Comparison of ENCODE assay signal across 44 cellular contexts in genomic region chr3:186663351-186664118, GRCh38. TPM values are rescaled to one million over a fixed set of nuclear protein-coding genes. Genes with fewer than 3 reads are reported as not detected.
"Had no signal": no experiment of that assay in that cellular context is flagged by ENCODE, and none has a peak within 500 bp of the region (broad histone marks: within the 10 kb centered on the region; RNA-seq: fewer than 3 reads in every experiment).

No MANE protein-coding gene starts in this region.

- H3K27ac ChIP-seq: ascending aorta, cardiac muscle cell, colonic mucosa, gastroesophageal sphincter, heart left ventricle, parathyroid adenoma, skin epidermis, thoracic aorta, upper lobe of left lung, WERI-Rb-1 had no signal

- H3K27ac Mint-ChIP-seq: activated CD4-positive, alpha-beta memory T cell treated with anti-CD3 and anti-CD28 coated beads for 36 hours; activated CD4-positive, alpha-beta T cell treated with anti-CD3 and anti-CD28 coated beads, Interleukin-2, amount 10 ng/mL, durations not matched to agents 24 days and 14 days; activated naive CD4-positive, alpha-beta T cell treated with anti-CD3 and anti-CD28 coated beads for 36 hours; activated naive CD8-positive, alpha-beta T cell treated with anti-CD3 and anti-CD28 coated beads, Interleukin-2, amount 10 ng/mL, durations not matched to agents 7 days and 5 days; activated T-helper 1 cell treated with anti-CD3 and anti-CD28 coated beads, Interleukin-12 subunit alpha, Interleukin-12 subunit beta, Interleukin-2, Interleukin-4 antibody, amounts not matched to agents 30 ng/mL and 10 ng/mL and 1 ng/mL, durations not matched to agents 14 hours and 24 hours and 36 hours; brain; mesothelial cell of epicardium; nephron progenitor cell; stimulated activated effector memory CD8-positive, alpha-beta T cell treated with anti-CD3 and anti-CD28 coated beads, Interleukin-12 subunit alpha, Interleukin-12 subunit beta, amount 100 ng/mL, for 72 hours; stimulated activated naive CD8-positive, alpha-beta T cell treated with anti-CD3 and anti-CD28 coated beads, Interleukin-15, Interleukin-2, amounts not matched to agents 100 ng/mL and 50 ng/mL, for 24 hours; T-helper 1 cell treated with Interleukin-12 subunit alpha and Interleukin-12 subunit beta and Interleukin-4 antibody, amounts not matched to agents 30 μg/mL and 1 μg/mL, for 36 hours had no signal

- H3K36me3 Mint-ChIP-seq: activated CD4-positive, alpha-beta memory T cell treated with anti-CD3 and anti-CD28 coated beads for 36 hours; activated naive CD8-positive, alpha-beta T cell treated with anti-CD3 and anti-CD28 coated beads, Interleukin-2, amount 10 ng/mL, durations not matched to agents 7 days and 5 days; brain; mesothelial cell of epicardium; naive B cell; stimulated activated effector memory CD8-positive, alpha-beta T cell treated with anti-CD3 and anti-CD28 coated beads, Interleukin-12 subunit alpha, Interleukin-12 subunit beta, amount 100 ng/mL, for 72 hours had no signal

- H3K4me1 Mint-ChIP-seq: activated naive CD8-positive, alpha-beta T cell treated with anti-CD3 and anti-CD28 coated beads, Interleukin-2, amount 10 ng/mL, durations not matched to agents 7 days and 5 days; brain; naive B cell had no signal

- H3K4me1 ChIP-seq: ascending aorta, colonic mucosa, gastroesophageal sphincter, heart left ventricle, parathyroid adenoma, upper lobe of left lung had no signal

- H3K4me3 Mint-ChIP-seq: activated CD4-positive, alpha-beta memory T cell treated with anti-CD3 and anti-CD28 coated beads for 36 hours; activated CD4-positive, alpha-beta T cell treated with anti-CD3 and anti-CD28 coated beads, Interleukin-2, amount 10 ng/mL, durations not matched to agents 24 days and 14 days; activated naive CD4-positive, alpha-beta T cell treated with anti-CD3 and anti-CD28 coated beads for 36 hours; activated naive CD8-positive, alpha-beta T cell treated with anti-CD3 and anti-CD28 coated beads, Interleukin-2, amount 10 ng/mL, durations not matched to agents 7 days and 5 days; activated T-helper 1 cell treated with anti-CD3 and anti-CD28 coated beads, Interleukin-12 subunit alpha, Interleukin-12 subunit beta, Interleukin-2, Interleukin-4 antibody, amounts not matched to agents 30 ng/mL and 10 ng/mL and 1 ng/mL, durations not matched to agents 14 hours and 24 hours and 36 hours; brain; mesothelial cell of epicardium; naive B cell; nephron progenitor cell; stimulated activated effector memory CD8-positive, alpha-beta T cell treated with anti-CD3 and anti-CD28 coated beads, Interleukin-12 subunit alpha, Interleukin-12 subunit beta, amount 100 ng/mL, for 72 hours; stimulated activated naive CD8-positive, alpha-beta T cell treated with anti-CD3 and anti-CD28 coated beads, Interleukin-15, Interleukin-2, amounts not matched to agents 100 ng/mL and 50 ng/mL, for 24 hours; T-helper 1 cell treated with Interleukin-12 subunit alpha and Interleukin-12 subunit beta and Interleukin-4 antibody, amounts not matched to agents 30 μg/mL and 1 μg/mL, for 36 hours had no signal

- H3K9me3 ChIP-seq: ascending aorta, colonic mucosa, gastroesophageal sphincter, heart left ventricle, thoracic aorta, upper lobe of left lung had no signal

- H3K9me3 Mint-ChIP-seq: activated CD4-positive, alpha-beta memory T cell treated with anti-CD3 and anti-CD28 coated beads for 36 hours; activated naive CD4-positive, alpha-beta T cell treated with anti-CD3 and anti-CD28 coated beads for 36 hours; activated naive CD8-positive, alpha-beta T cell treated with anti-CD3 and anti-CD28 coated beads, Interleukin-2, amount 10 ng/mL, durations not matched to agents 7 days and 5 days; activated T-helper 1 cell treated with anti-CD3 and anti-CD28 coated beads, Interleukin-12 subunit alpha, Interleukin-12 subunit beta, Interleukin-2, Interleukin-4 antibody, amounts not matched to agents 30 ng/mL and 10 ng/mL and 1 ng/mL, durations not matched to agents 14 hours and 24 hours and 36 hours; mesothelial cell of epicardium; naive B cell; stimulated activated effector memory CD8-positive, alpha-beta T cell treated with anti-CD3 and anti-CD28 coated beads, Interleukin-12 subunit alpha, Interleukin-12 subunit beta, amount 100 ng/mL, for 72 hours; stimulated activated naive CD8-positive, alpha-beta T cell treated with anti-CD3 and anti-CD28 coated beads, Interleukin-15, Interleukin-2, amounts not matched to agents 100 ng/mL and 50 ng/mL, for 24 hours had no signal

- H3K27me3 ChIP-seq: ascending aorta, cardiac muscle cell, colonic mucosa, upper lobe of left lung had no signal

- DNase-seq: activated CD4-positive, alpha-beta memory T cell treated with anti-CD3 and anti-CD28 coated beads for 36 hours; activated CD4-positive, alpha-beta T cell treated with anti-CD3 and anti-CD28 coated beads, Interleukin-2, amount 10 ng/mL, durations not matched to agents 24 days and 14 days; activated CD4-positive, CD25-positive, alpha-beta regulatory T cell treated with anti-CD3 and anti-CD28 coated beads, Interleukin-2, amount 50 U/mL, for 72 hours; activated CD8-positive, alpha-beta memory T cell treated with anti-CD3 and anti-CD28 coated beads, Interleukin-2, amount 50 U/mL, for 4 hours; activated effector memory CD4-positive, alpha-beta T cell treated with anti-CD3 and anti-CD28 coated beads, Interleukin-2, amount 50 U/mL, for 16 hours; activated naive CD4-positive, alpha-beta T cell treated with anti-CD3 and anti-CD28 coated beads for 36 hours; activated naive CD8-positive, alpha-beta T cell treated with anti-CD3 and anti-CD28 coated beads, Interleukin-2, amount 10 ng/mL, durations not matched to agents 7 days and 5 days; activated T-cell treated with anti-CD3 and anti-CD28 coated beads, Interleukin-2, amount 50 U/mL, for 1 hour; cerebellar nuclear complex; colonic mucosa; effector memory CD4-positive, alpha-beta T cell; erythroblast; heart left ventricle; hypothalamus; kidney; left colon; mammary epithelial cell; naive B cell; nephron progenitor cell; nucleus accumbens; stimulated activated CD4-positive, alpha-beta T cell treated with anti-CD3 and anti-CD28 coated beads, Interleukin-12 subunit alpha, Interleukin-12 subunit beta, amount 100 ng/mL, for 4 hours; stimulated activated CD4-positive, alpha-beta T cell treated with anti-CD3 and anti-CD28 coated beads, Interleukin-4, amount 100 ng/mL, for 1 hour; SW 1271; T1000; upper lobe of left lung; WERI-Rb-1 had no signal

- H3K4me3 ChIP-seq: ascending aorta, cardiac muscle cell, colonic mucosa, gastroesophageal sphincter, heart left ventricle, skin epidermis, thoracic aorta, upper lobe of left lung had no signal

- ATAC-seq: gastroesophageal sphincter; heart left ventricle; left colon; sciatic nerve; stimulated activated effector memory CD8-positive, alpha-beta T cell treated with anti-CD3 and anti-CD28 coated beads, Interleukin-12 subunit alpha, Interleukin-12 subunit beta, amount 100 ng/mL, for 72 hours had no signal

- H3K36me3 ChIP-seq: ascending aorta, cardiac muscle cell, colonic mucosa, gastroesophageal sphincter, heart left ventricle, thoracic aorta, upper lobe of left lung, WERI-Rb-1 had no signal

- H3K9ac ChIP-seq: parathyroid adenoma had no signal

- H3K79me2 ChIP-seq: parathyroid adenoma had no signal

RNA-seq across cellular contexts. Expression of gene HRG, which starts 2.3 kb away (rescaled TPM):
- total RNA-seq: activated CD4-positive, alpha-beta memory T cell treated with anti-CD3 and anti-CD28 coated beads for 36 hours; activated CD4-positive, alpha-beta T cell treated with anti-CD3 and anti-CD28 coated beads, Interleukin-2, amount 10 ng/mL, durations not matched to agents 24 days and 14 days; activated CD8-positive, alpha-beta memory T cell treated with anti-CD3 and anti-CD28 coated beads for 36 hours; activated naive CD4-positive, alpha-beta T cell treated with anti-CD3 and anti-CD28 coated beads for 36 hours; activated naive CD8-positive, alpha-beta T cell treated with anti-CD3 and anti-CD28 coated beads, Interleukin-2, amount 10 ng/mL, durations not matched to agents 7 days and 5 days; activated T-helper 1 cell treated with anti-CD3 and anti-CD28 coated beads, Interleukin-12 subunit alpha, Interleukin-12 subunit beta, Interleukin-2, Interleukin-4 antibody, amounts not matched to agents 30 ng/mL and 10 ng/mL and 1 ng/mL, durations not matched to agents 14 hours and 24 hours and 36 hours; cardiac muscle cell; dermis microvascular lymphatic vessel endothelial cell; fibroblast of lung; fibroblast of villous mesenchyme; gastroesophageal sphincter; heart left ventricle; left colon; mesothelial cell of epicardium; sciatic nerve; subcutaneous adipose tissue; thoracic aorta had no signal
- polyA plus RNA-seq: cardiac muscle cell, fibroblast of lung had no signal

RNA-seq across cellular contexts. Expression of gene FETUB, which starts 23.3 kb away (rescaled TPM):
- total RNA-seq: activated CD4-positive, alpha-beta memory T cell treated with anti-CD3 and anti-CD28 coated beads for 36 hours; activated CD4-positive, alpha-beta T cell treated with anti-CD3 and anti-CD28 coated beads, Interleukin-2, amount 10 ng/mL, durations not matched to agents 24 days and 14 days; activated CD8-positive, alpha-beta memory T cell treated with anti-CD3 and anti-CD28 coated beads for 36 hours; activated naive CD4-positive, alpha-beta T cell treated with anti-CD3 and anti-CD28 coated beads for 36 hours; activated naive CD8-positive, alpha-beta T cell treated with anti-CD3 and anti-CD28 coated beads, Interleukin-2, amount 10 ng/mL, durations not matched to agents 7 days and 5 days; activated T-helper 1 cell treated with anti-CD3 and anti-CD28 coated beads, Interleukin-12 subunit alpha, Interleukin-12 subunit beta, Interleukin-2, Interleukin-4 antibody, amounts not matched to agents 30 ng/mL and 10 ng/mL and 1 ng/mL, durations not matched to agents 14 hours and 24 hours and 36 hours; ascending aorta; cardiac muscle cell; dermis microvascular lymphatic vessel endothelial cell; fibroblast of lung; fibroblast of villous mesenchyme; gastroesophageal sphincter; kidney; left colon; mammary epithelial cell; mesothelial cell of epicardium; sciatic nerve; subcutaneous adipose tissue; thoracic aorta; upper lobe of left lung had no signal
- polyA plus RNA-seq: cardiac muscle cell, fibroblast of lung, heart left ventricle had no signal

RNA-seq across cellular contexts. Expression of gene AHSG, which starts 50.7 kb away (rescaled TPM):
- total RNA-seq: activated CD4-positive, alpha-beta memory T cell treated with anti-CD3 and anti-CD28 coated beads for 36 hours; activated CD4-positive, alpha-beta T cell treated with anti-CD3 and anti-CD28 coated beads, Interleukin-2, amount 10 ng/mL, durations not matched to agents 24 days and 14 days; activated CD8-positive, alpha-beta memory T cell treated with anti-CD3 and anti-CD28 coated beads for 36 hours; activated naive CD4-positive, alpha-beta T cell treated with anti-CD3 and anti-CD28 coated beads for 36 hours; activated naive CD8-positive, alpha-beta T cell treated with anti-CD3 and anti-CD28 coated beads, Interleukin-2, amount 10 ng/mL, durations not matched to agents 7 days and 5 days; cardiac muscle cell; dermis microvascular lymphatic vessel endothelial cell; fibroblast of lung; fibroblast of villous mesenchyme; gastroesophageal sphincter; heart left ventricle; kidney; left colon; mesothelial cell of epicardium; sciatic nerve; subcutaneous adipose tissue; thoracic aorta had no signal
- polyA plus RNA-seq: fibroblast of lung had no signal

RNA-seq across cellular contexts. Expression of gene KNG1, which starts 53.6 kb away (rescaled TPM):
- total RNA-seq: activated CD4-positive, alpha-beta memory T cell treated with anti-CD3 and anti-CD28 coated beads for 36 hours; activated CD4-positive, alpha-beta T cell treated with anti-CD3 and anti-CD28 coated beads, Interleukin-2, amount 10 ng/mL, durations not matched to agents 24 days and 14 days; activated CD8-positive, alpha-beta memory T cell treated with anti-CD3 and anti-CD28 coated beads for 36 hours; activated naive CD4-positive, alpha-beta T cell treated with anti-CD3 and anti-CD28 coated beads for 36 hours; activated naive CD8-positive, alpha-beta T cell treated with anti-CD3 and anti-CD28 coated beads, Interleukin-2, amount 10 ng/mL, durations not matched to agents 7 days and 5 days; activated T-helper 1 cell treated with anti-CD3 and anti-CD28 coated beads, Interleukin-12 subunit alpha, Interleukin-12 subunit beta, Interleukin-2, Interleukin-4 antibody, amounts not matched to agents 30 ng/mL and 10 ng/mL and 1 ng/mL, durations not matched to agents 14 hours and 24 hours and 36 hours; ascending aorta; cardiac muscle cell; dermis microvascular lymphatic vessel endothelial cell; fibroblast of lung; fibroblast of villous mesenchyme; gastroesophageal sphincter; mammary epithelial cell; mesothelial cell of epicardium; sciatic nerve; subcutaneous adipose tissue; thoracic aorta had no signal
- polyA plus RNA-seq: cardiac muscle cell, fibroblast of lung, mammary epithelial cell had no signal
